Comparison of ENCODE assay signal across 35 cellular contexts in genomic region chr3:192326656-192327055, GRCh38.
"Had no signal": no experiment of that assay in that cellular context is flagged by ENCODE, and none has a peak within 500 bp of the region (broad histone marks: within the 10 kb centered on the region; RNA-seq: fewer than 3 reads in every experiment).

No MANE protein-coding gene starts in this region.

- H3K36me3 ChIP-seq: MG63 had no signal

- H3K4me3 ChIP-seq: MG63 had no signal

- H3K9me3 ChIP-seq: MG63 had no signal

- DNase-seq: MG63, MM.1S, MV-4-11, NCI-H1048, NCI-H1092, NCI-H1092 treated with DMSO at 0.1 percent for 48 hours, NCI-H1105, NCI-H1105 treated with DMSO at 0.1 percent for 48 hours, NCI-H1417, NCI-H1417 treated with DMSO at 0.1 percent for 48 hours, NCI-H1436, NCI-H1436 treated with DMSO at 0.1 percent for 48 hours, NCI-H146, NCI-H1694, NCI-H1694 treated with DMSO at 0.1 percent for 48 hours, NCI-H187, NCI-H187 treated with DMSO at 0.1 percent for 48 hours, NCI-H1930, NCI-H2029, NCI-H2029 treated with DMSO at 0.1 percent for 48 hours, NCI-H2081, NCI-H2081 treated with DMSO at 0.1 percent for 48 hours, NCI-H2107, NCI-H2171, NCI-H2171 treated with DMSO at 0.1 percent for 48 hours, NCI-H2227 treated with DMSO at 0.1 percent for 48 hours, NCI-H226, NCI-H345, NCI-H446, NCI-H446 treated with DMSO at 0.1 percent for 48 hours, NCI-H510A, NCI-H510A treated with DMSO at 0.1 percent for 48 hours, NCI-H524, NCI-H524 treated with DMSO at 0.1 percent for 48 hours, NCI-H526 had no signal

- H3K27me3 ChIP-seq: MG63 had no signal
